Comparison of ENCODE assay signal across 8 cellular contexts in genomic region chr2:130920417-130921030, GRCh38.
DNase-seq lines count a peak whose midpoint lies in the region; ATAC-seq and TF ChIP-seq lines count a peak whose summit lies in the region.

No MANE protein-coding gene starts in this region.

- no peaks in the 10 kb centered on the region for H3K4me1 ChIP-seq in left lung

- H3K4me3 ChIP-seq in choroid plexus epithelial cell (ENCODE audit: low read depth, low read length) (no peak overlapping the region), left lung (no peak overlapping the region)

- peak; percentile 79 for TF ChIP-seq CTCF in 22Rv1 (IDR thresholded peaks at IDR 0.05)
- peak; percentile 87 for TF ChIP-seq CTCF in GM13977 (IDR thresholded peaks at IDR 0.05; ENCODE audit: extremely low read depth, insufficient read depth, missing control alignments)
- peak; percentile 97 for TF ChIP-seq CTCF in choroid plexus epithelial cell (conservative IDR thresholded peaks at IDR 0.05; ENCODE audit: low read depth, low read length)
- peak; percentile 67 to 74 for TF ChIP-seq CTCF in left lung (IDR thresholded peaks at IDR 0.05)

- intact Hi-C loops in left lung (cut with DNase I), result no loop called here

- DNase-seq in GM13977 (ENCODE audit: low spot score) (peak; percentile 78), NCI-H2171 treated with DMSO at 0.1 percent for 48 hours (lab: John Stamatoyannopoulos, UW) (peak; percentile 74), choroid plexus epithelial cell (ENCODE audit: low read depth) (peak; percentile 81), left lung (peak in 1 of 2 donors; percentile 47), cortex of kidney (lab: John Stamatoyannopoulos, UW) (no peak)
- DNase-seq in activated CD4-positive, alpha-beta T cell treated with anti-CD3 and anti-CD28 coated beads for 24 hours (ENCODE audit: low read depth in 2 of 2), result peak; percentile 49 to 53
- peak; percentile 26 to 53 (median 26) for DNase-seq in stimulated activated CD4-positive, alpha-beta T cell treated with anti-CD3 and anti-CD28 coated beads, TNF-alpha, amount 100 ng/mL, for 24 hours (ENCODE audit: low read depth in 3 of 3)

- no peak overlapping the region for H3K27ac ChIP-seq in 22Rv1
- no peak overlapping the region for H3K27ac ChIP-seq in left lung

- peaks cover 11 to 32% of the 10 kb centered on the region in 2 donors for H3K27me3 ChIP-seq in left lung

- no peaks in the 10 kb centered on the region for H3K36me3 ChIP-seq in left lung

- in situ Hi-C loops in GM13977 (cut with MboI; ENCODE audit: low pct_unique_long_range_greater_than_20kb, low sequenced_read_pairs, unreplicated experiment), result no loop called here

- H3K9me3 ChIP-seq in left lung, result no peaks in the 10 kb centered on the region

- ATAC-seq in left lung, result peak; percentile 94
